Comparison of ENCODE assay signal across 22 cellular contexts in the genomic region with DNA sequence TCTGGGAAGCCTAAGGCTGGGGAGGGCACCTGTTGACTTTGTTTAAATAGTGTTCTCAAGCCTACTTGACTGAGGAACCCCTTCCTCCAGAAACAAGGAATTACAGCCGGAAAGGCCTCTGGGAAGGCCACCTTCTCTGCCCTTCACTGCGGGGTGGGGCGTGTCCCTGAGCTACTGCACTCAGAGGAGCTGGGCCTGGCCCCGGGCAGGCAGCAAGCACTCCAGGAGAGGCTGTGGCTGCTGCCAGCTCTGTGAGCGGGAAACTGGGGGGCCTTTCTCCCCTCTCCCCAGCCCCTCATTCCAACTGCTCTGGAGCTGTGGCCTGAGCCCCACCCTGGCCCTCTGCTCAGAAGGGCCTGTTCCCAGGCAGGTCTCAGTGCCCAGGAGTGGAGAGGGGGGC. TPM values are rescaled to one million over a fixed set of nuclear protein-coding genes. Genes with fewer than 3 reads are reported as not detected.
"Had no signal": no experiment of that assay in that cellular context is flagged by ENCODE, and none has a peak within 500 bp of the region (broad histone marks: within the 10 kb centered on the region; RNA-seq: fewer than 3 reads in every experiment).

No MANE protein-coding gene starts in this region.

- H3K27ac ChIP-seq: epithelial cell of prostate, testis, upper lobe of left lung had no signal

- H3K4me3 ChIP-seq: dorsolateral prefrontal cortex, skin epidermis, testis, upper lobe of left lung had no signal

- H3K27me3 ChIP-seq: testis, upper lobe of left lung had no signal

- ATAC-seq: left lobe of liver, natural killer cell, WTC11 had no signal

- DNase-seq: activated CD4-positive, alpha-beta memory T cell treated with anti-CD3 and anti-CD28 coated beads for 36 hours; activated CD4-positive, alpha-beta T cell treated with anti-CD3 and anti-CD28 coated beads for 4 hours; activated naive CD8-positive, alpha-beta T cell treated with anti-CD3 and anti-CD28 coated beads for 36 hours; activated T-cell treated with anti-CD3 and anti-CD28 coated beads for 4 hours; amniotic stem cell; central memory CD4-positive, alpha-beta T cell; dorsolateral prefrontal cortex; foreskin fibroblast; mesendoderm; natural killer cell; stimulated activated CD4-positive, alpha-beta T cell treated with anti-CD3 and anti-CD28 coated beads, Interleukin-4, amount 100 ng/mL, for 1 hour; testis had no signal

- FAIRE-seq: colon, keratinocyte, TTC549 had no signal

- H3K9me3 ChIP-seq: testis, upper lobe of left lung had no signal

- H3K36me3 ChIP-seq: upper lobe of left lung had no signal

RNA-seq across cellular contexts. Expression of a gene that starts 14.3 kb away (rescaled TPM):
- total RNA-seq: activated CD4-positive, alpha-beta memory T cell treated with anti-CD3 and anti-CD28 coated beads for 36 hours; activated naive CD8-positive, alpha-beta T cell treated with anti-CD3 and anti-CD28 coated beads for 36 hours; activated T-helper 1 cell treated with anti-CD3 and anti-CD28 coated beads, Interleukin-12 subunit alpha, Interleukin-12 subunit beta, Interleukin-2, Interleukin-4 antibody, amounts not matched to agents 30 ng/mL and 10 ng/mL and 1 ng/mL, durations not matched to agents 14 hours and 24 hours and 36 hours; left lobe of liver; natural killer cell; renal cortical epithelial cell; upper lobe of left lung had no signal
- polyA plus RNA-seq: keratinocyte had no signal
